ENCODE assay signal across 11 cellular contexts in the genomic region with DNA sequence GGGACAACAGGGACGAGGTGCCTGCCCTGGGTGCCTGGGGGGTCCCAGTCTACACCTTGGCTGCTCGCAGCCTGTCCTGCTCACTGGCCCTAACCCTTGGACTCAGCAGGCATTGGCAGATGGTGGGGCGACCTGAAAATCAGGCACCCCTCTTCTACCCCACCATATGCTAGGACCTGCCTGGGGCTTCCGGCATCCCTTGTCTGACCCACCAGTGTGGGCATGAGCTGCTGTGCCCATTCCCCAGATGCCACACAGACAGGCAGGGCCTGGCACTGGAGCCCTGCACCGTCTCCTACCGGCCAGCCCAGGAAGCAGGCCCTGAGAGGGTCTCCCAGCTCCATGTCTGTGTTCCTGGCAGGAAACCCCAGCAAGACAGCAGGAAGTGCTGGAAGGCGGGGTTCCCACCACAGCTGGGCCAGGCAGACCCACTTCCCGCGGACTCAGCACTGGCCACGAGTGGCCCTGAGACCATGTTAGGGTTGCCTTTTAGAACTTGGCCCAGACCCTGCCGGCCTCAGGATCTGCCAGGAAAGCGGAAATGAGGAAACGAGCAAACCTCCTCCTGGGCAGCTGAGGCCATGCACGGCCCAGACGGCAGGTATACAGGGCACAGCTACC. TPM values are rescaled to one million over a fixed set of nuclear protein-coding genes. Genes with fewer than 3 reads are reported as not detected.
A peak's percentile ranks its signal among the peaks of the same experiment; 100 is the strongest.
DNase-seq lines count a peak whose midpoint lies in the region; ATAC-seq and TF ChIP-seq lines count a peak whose summit lies in the region.
"Had no signal": no experiment of that assay in that cellular context is flagged by ENCODE, and none has a peak within 500 bp of the region (broad histone marks: within the 10 kb centered on the region; RNA-seq: fewer than 3 reads in every experiment).

No MANE protein-coding gene starts in this region.

- dilution Hi-C loops in IMR-90 (cut with HindIII; ENCODE audit: low sequenced_read_pairs, unreplicated experiment): no loop called here

- H2AK5ac ChIP-seq in IMR-90 (ENCODE audit: low read depth, low read length): peak overlapping the region; percentile 93

- H4K8ac ChIP-seq in IMR-90 (ENCODE audit: low read depth in 2 of 2, low read length in 2 of 2): no peak overlapping the region; a peak in 1 of 4 replicates

- no peak overlapping the region for H3K14ac ChIP-seq in IMR-90 (replicated peaks; ENCODE audit: low read depth, low read length)

- BruUV-seq in IMR-90 (replicated peaks; lab: Mats Ljungman, UMichigan): no TSS peak

- CTCF ChIA-PET in IMR-90 (lab: Yijun Ruan, JAX): no interaction called here

- TF ChIP-seq CTCF in IMR-90 (conservative IDR thresholded peaks at IDR 0.05; ENCODE audit: low read depth, low read length): no peak

- H3K36me3 ChIP-seq in IMR-90 (ENCODE audit: control insufficient read depth, insufficient read depth, low read length) (peaks cover 3% of the 10 kb centered on the region; the same call in 1 of the 2 replicates), skeletal muscle tissue (ENCODE audit: control insufficient read depth in 3 of 3, insufficient read depth in 3 of 3, low read length in 3 of 3) (peaks cover 0 to 2% (median 0%) of the 10 kb centered on the region in 3 donors)

- DNase-seq in IMR-90: no peak
- no peak for DNase-seq in activated naive CD8-positive, alpha-beta T cell treated with anti-CD3 and anti-CD28 coated beads, Interleukin-2, amount 10 ng/mL, durations not matched to agents 7 days and 5 days
- peak; percentile 74 for DNase-seq in left ventricle myocardium superior
- no peak for DNase-seq in NCI-H82 (lab: John Stamatoyannopoulos, UW)
- DNase-seq in activated gamma-delta T cell treated with Interleukin-2 at 50 U/mL for 16 hours: no peak
- no peak for DNase-seq in ureter (ENCODE audit: low spot score)
- DNase-seq: mesendoderm, NCI-H510A had no signal

- TF ChIP-seq POLR2A in IMR-90 (IDR thresholded peaks at IDR 0.05; ENCODE audit: low read depth, low read length): no peak

- peak overlapping the region; percentile 26 for H3K27ac Mint-ChIP-seq in activated naive CD8-positive, alpha-beta T cell treated with anti-CD3 and anti-CD28 coated beads, Interleukin-2, amount 10 ng/mL, durations not matched to agents 7 days and 5 days

- 86% methylated on average over 5 of the region's 15 CpGs; no CpG with 5 or more reads in 1 of the 2 experiments for WGBS in IMR-90 (ENCODE audit: extremely low coverage in 2 of 2, insufficient read length in 1 of 2), 2 experiments

- H4K91ac ChIP-seq in IMR-90 (ENCODE audit: insufficient read depth, low read depth, low read length): no peak overlapping the region

- H2BK5ac ChIP-seq in IMR-90 (ENCODE audit: low read depth, low read length, poor library complexity, severe bottlenecking): no peak overlapping the region

- H3K27me3 ChIP-seq in IMR-90 (ENCODE audit: control insufficient read depth, insufficient read depth, low read length) (no peaks in the 10 kb centered on the region), skeletal muscle tissue (ENCODE audit: control insufficient read depth in 3 of 3, insufficient read depth in 3 of 3, low read length in 3 of 3) (no peaks in the 10 kb centered on the region)

- H3K56ac ChIP-seq in IMR-90 (ENCODE audit: extremely low read depth, insufficient read depth, low read length): no peak overlapping the region

- H3K9me3 ChIP-seq in IMR-90 (ENCODE audit: control insufficient read depth, insufficient read depth, low read length) (no peaks in the 10 kb centered on the region), skeletal muscle tissue (ENCODE audit: control insufficient read depth in 3 of 3, low read length in 3 of 3) (no peaks in the 10 kb centered on the region)

- H3K4me3 Mint-ChIP-seq in activated naive CD8-positive, alpha-beta T cell treated with anti-CD3 and anti-CD28 coated beads, Interleukin-2, amount 10 ng/mL, durations not matched to agents 7 days and 5 days: no peak overlapping the region

- peak overlapping the region; percentile 90 for H3K4ac ChIP-seq in IMR-90 (ENCODE audit: low read depth, low read length)

- no peak overlapping the region; the same call in 1 of the 2 replicates for H3K23ac ChIP-seq in IMR-90 (ENCODE audit: low read depth, low read length)

- H2BK20ac ChIP-seq in IMR-90 (ENCODE audit: low read depth, low read length): no peak overlapping the region

- no peak overlapping the region for H4K5ac ChIP-seq in IMR-90 (ENCODE audit: low read depth, low read length)

- no peak for TF ChIP-seq RAD21 in IMR-90 (IDR thresholded peaks at IDR 0.05; ENCODE audit: low read length)

- peaks cover 19% of the 10 kb centered on the region; the same call in 1 of the 2 replicates for H3K9me1 ChIP-seq in IMR-90 (ENCODE audit: insufficient read depth, low read length)

- H3K18ac ChIP-seq in IMR-90 (ENCODE audit: low read depth, low read length): no peak overlapping the region

- ATAC-seq in IMR-90 (ENCODE audit: low read depth) (no peak), left ventricle myocardium superior (no peak), GM18520 (IDR thresholded peaks at IDR 0.05; ENCODE audit: unreplicated experiment) (no peak)
- ATAC-seq in activated naive CD8-positive, alpha-beta T cell treated with anti-CD3 and anti-CD28 coated beads, Interleukin-2, amount 10 ng/mL, durations not matched to agents 7 days and 5 days (ENCODE audit: low read depth): no peak
- ATAC-seq: K562 had no signal

- H2AFZ ChIP-seq in IMR-90 (replicated peaks; ENCODE audit: low read length, poor library complexity): no peak overlapping the region

- peaks cover 1% of the 10 kb centered on the region for H3K36me3 Mint-ChIP-seq in activated naive CD8-positive, alpha-beta T cell treated with anti-CD3 and anti-CD28 coated beads, Interleukin-2, amount 10 ng/mL, durations not matched to agents 7 days and 5 days

- intact Hi-C loops in IMR-90 (cut with micrococcal nuclease): loop anchor here (10.0 kb wide), 1 partner anchor 324 kb away; the partner anchor contains the start of genes FAM120A and FAM120AOS
- intact Hi-C loops in left ventricle myocardium superior (cut with micrococcal nuclease): no loop called here

- H3K4me1 Mint-ChIP-seq in activated naive CD8-positive, alpha-beta T cell treated with anti-CD3 and anti-CD28 coated beads, Interleukin-2, amount 10 ng/mL, durations not matched to agents 7 days and 5 days: peaks cover 41% of the 10 kb centered on the region

- H2BK15ac ChIP-seq in IMR-90 (ENCODE audit: low read depth, low read length): no peak overlapping the region

- H3K9me3 Mint-ChIP-seq in activated naive CD8-positive, alpha-beta T cell treated with anti-CD3 and anti-CD28 coated beads, Interleukin-2, amount 10 ng/mL, durations not matched to agents 7 days and 5 days: no peaks in the 10 kb centered on the region

- no peak overlapping the region for H2BK120ac ChIP-seq in IMR-90 (ENCODE audit: low read depth, low read length)

- H3K27ac ChIP-seq in IMR-90 (ENCODE audit: insufficient read depth, low read length) (no peak overlapping the region), skeletal muscle tissue (ENCODE audit: low read depth, low read length) (peak overlapping the region; percentile 94)

- peaks cover 24 to 69% of the 10 kb centered on the region in 2 experiments for H3K79me1 ChIP-seq in IMR-90 (ENCODE audit: low read depth in 1 of 2, low read length in 2 of 2)

- peak overlapping the region; percentile 23 for H2AK9ac ChIP-seq in IMR-90 (replicated peaks; ENCODE audit: low read depth, low read length, poor library complexity)

- no peaks in the 10 kb centered on the region for H3K27me3 Mint-ChIP-seq in activated naive CD8-positive, alpha-beta T cell treated with anti-CD3 and anti-CD28 coated beads, Interleukin-2, amount 10 ng/mL, durations not matched to agents 7 days and 5 days

- H3K4me1 ChIP-seq in IMR-90 (ENCODE audit: control insufficient read depth, insufficient read depth, low read length): peaks cover 47% of the 10 kb centered on the region
- H3K4me1 ChIP-seq in skeletal muscle tissue (ENCODE audit: control insufficient read depth in 3 of 3, insufficient read depth in 3 of 3, low read length in 3 of 3): peaks cover 86 to 89% (median 87%) of the 10 kb centered on the region in 3 donors

- POLR2A ChIA-PET in IMR-90 (lab: Charles Lee; ENCODE audit: unreplicated experiment): no interaction called here
- POLR2A ChIA-PET in activated naive CD8-positive, alpha-beta T cell treated with anti-CD3 and anti-CD28 coated beads, Interleukin-2, amount 10 ng/mL, durations not matched to agents 7 days and 5 days (lab: Charles Lee): no interaction called here

- H3K4me3 ChIP-seq in IMR-90 (ENCODE audit: insufficient read depth, low read depth, low read length) (no peak overlapping the region), skeletal muscle tissue (ENCODE audit: low read length in 3 of 3) (peak overlapping the region in 2 of 3 donors; percentile 41 to 91)
- H3K4me3 ChIP-seq: K562 had no signal

- peaks cover 29% of the 10 kb centered on the region for H4K20me1 ChIP-seq in IMR-90 (ENCODE audit: insufficient read depth, low read length)

- no peak overlapping the region for H3K4me2 ChIP-seq in IMR-90 (ENCODE audit: low read depth, low read length)

- H3K9ac ChIP-seq in IMR-90 (ENCODE audit: low read depth, low read length) (no peak overlapping the region), skeletal muscle tissue (ENCODE audit: low read depth in 1 of 3, low read length in 3 of 3) (peak overlapping the region; percentile 27 to 57 (median 51))

- in situ Hi-C loops in IMR-90 (cut with MboI; ENCODE audit: low sequenced_read_pairs): no loop called here

RNA-seq across cellular contexts. Expression of gene NINJ1, which starts 3.1 kb away (rescaled TPM):
- total RNA-seq in IMR-90 (2012; rRNA removed) (21.9 and 24.7 TPM in 2 replicates), left ventricle myocardium superior (46.8 TPM), skeletal muscle tissue (20.9 TPM), ureter (32.1 TPM)
- polyA plus RNA-seq in IMR-90 (2012; rRNA removed): 38.1 and 38.8 TPM in 2 replicates
- 16.1 and 60.5 TPM in 2 replicates for polyA plus RNA-seq in IMR-90 (2012; cell fraction: cytosol; rRNA removed)
- polyA plus RNA-seq in IMR-90 (2012; cell fraction: nucleus; rRNA removed; ENCODE audit: low replicate concordance): 21.8 and 35.9 TPM in 2 replicates
- 10 to 100 TPM; 29.5 to 30.4 TPM for total RNA-seq in activated naive CD8-positive, alpha-beta T cell treated with anti-CD3 and anti-CD28 coated beads, Interleukin-2, amount 10 ng/mL, durations not matched to agents 7 days and 5 days

RNA-seq across cellular contexts. Expression of gene CARD19, which starts 35.0 kb away (rescaled TPM):
- 17.4 and 23.3 TPM in 2 replicates for total RNA-seq in IMR-90 (2012; rRNA removed)
- 111 and 126 TPM in 2 replicates for polyA plus RNA-seq in IMR-90 (2012; rRNA removed)
- polyA plus RNA-seq in IMR-90 (2012; cell fraction: cytosol; rRNA removed): 120 and 139 TPM in 2 replicates
- polyA plus RNA-seq in IMR-90 (2012; cell fraction: nucleus; rRNA removed; ENCODE audit: low replicate concordance): 103 and 209 TPM in 2 replicates
- total RNA-seq in activated naive CD8-positive, alpha-beta T cell treated with anti-CD3 and anti-CD28 coated beads, Interleukin-2, amount 10 ng/mL, durations not matched to agents 7 days and 5 days: 10 to 100 TPM; 68.1 to 68.2 TPM
- total RNA-seq in left ventricle myocardium superior: 22.4 TPM
- total RNA-seq in skeletal muscle tissue: 24.5 TPM
- 31.3 TPM for total RNA-seq in ureter

RNA-seq across cellular contexts. Expression of gene WNK2, which starts 53.0 kb away (rescaled TPM):
- total RNA-seq in IMR-90 (2012; rRNA removed) (not detected in 2 replicates), left ventricle myocardium superior (250 TPM), skeletal muscle tissue (4.7 TPM), ureter (40.0 TPM)
- not detected in 2 replicates for polyA plus RNA-seq in IMR-90 (2012; rRNA removed)
- 0.01 TPM in 1 of 2 replicates, not detected in the other for polyA plus RNA-seq in IMR-90 (2012; cell fraction: cytosol; rRNA removed)
- not detected in 2 replicates for polyA plus RNA-seq in IMR-90 (2012; cell fraction: nucleus; rRNA removed; ENCODE audit: low replicate concordance)
- total RNA-seq in activated naive CD8-positive, alpha-beta T cell treated with anti-CD3 and anti-CD28 coated beads, Interleukin-2, amount 10 ng/mL, durations not matched to agents 7 days and 5 days: under 1 TPM in 1 of 2 experiments, not detected in 1; 0.25 TPM
